In the genomic region with DNA sequence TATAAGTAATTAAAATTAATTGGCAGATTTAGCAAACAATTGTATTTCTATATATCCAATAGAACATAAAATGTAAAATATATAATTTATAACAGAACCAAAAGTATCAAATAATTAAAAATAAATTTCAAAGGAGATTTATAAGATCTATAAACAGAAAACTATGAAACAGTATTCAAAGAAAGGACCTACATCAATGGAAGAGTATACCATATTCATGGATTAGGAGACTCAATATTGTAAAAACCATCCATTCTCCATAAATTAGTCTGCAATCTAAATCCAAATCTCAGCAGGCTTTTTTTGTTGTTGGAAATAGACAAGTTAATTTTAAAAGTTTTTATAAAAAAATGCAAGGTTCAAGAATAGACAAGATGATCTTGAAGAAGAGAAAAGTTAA, we compare ENCODE assay signal across 10 cellular contexts.
"Had no signal": no experiment of that assay in that cellular context is flagged by ENCODE, and none has a peak within 500 bp of the region (broad histone marks: within the 10 kb centered on the region; RNA-seq: fewer than 3 reads in every experiment).

No MANE protein-coding gene starts in this region.

- H3K4me1 Mint-ChIP-seq: GM23338 had no signal

- ATAC-seq: GM23338, K562 had no signal

- H3K4me3 Mint-ChIP-seq: GM23338, H9, HFFc6 had no signal

- DNase-seq: H9, HCEC 1CT, HFFc6, IMR-90, KG1 had no signal

- H3K4me3 ChIP-seq: GM23338, K562 had no signal

- H3K27ac Mint-ChIP-seq: GM23338, H9, HFFc6 had no signal

- FAIRE-seq: H1, H54, HTR-8/SVneo, K562 had no signal
